Comparison of ENCODE assay signal across 1 cellular context in the genomic region with DNA sequence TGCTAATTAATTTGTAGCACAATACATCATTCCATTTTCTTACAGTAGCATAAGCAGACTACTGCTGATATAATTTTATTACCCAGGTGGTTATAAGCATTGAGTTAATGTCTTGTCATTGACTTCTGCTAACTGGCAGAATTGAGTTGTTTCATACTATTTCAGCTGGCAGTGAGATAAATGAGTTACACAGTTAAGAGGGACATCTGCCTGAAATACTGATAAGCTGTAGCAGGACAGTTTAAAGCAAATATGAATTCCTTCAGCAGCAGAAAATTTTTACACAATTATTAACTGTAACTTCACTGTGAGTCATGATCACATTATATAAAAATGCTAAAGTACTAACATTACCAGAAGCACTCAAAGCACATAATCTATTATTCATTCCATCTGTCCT.
TF ChIP-seq lines count a peak whose summit lies in the region.

No MANE protein-coding gene starts in this region.

TF ChIP-seq in SK-N-SH treated with all-trans-retinoic acid at 6 μM for 48 hours, 23 proteins besides CTCF, POLR2A, EP300 and RAD21 (continued from another document):
- TF ChIP-seq, protein P1, sequence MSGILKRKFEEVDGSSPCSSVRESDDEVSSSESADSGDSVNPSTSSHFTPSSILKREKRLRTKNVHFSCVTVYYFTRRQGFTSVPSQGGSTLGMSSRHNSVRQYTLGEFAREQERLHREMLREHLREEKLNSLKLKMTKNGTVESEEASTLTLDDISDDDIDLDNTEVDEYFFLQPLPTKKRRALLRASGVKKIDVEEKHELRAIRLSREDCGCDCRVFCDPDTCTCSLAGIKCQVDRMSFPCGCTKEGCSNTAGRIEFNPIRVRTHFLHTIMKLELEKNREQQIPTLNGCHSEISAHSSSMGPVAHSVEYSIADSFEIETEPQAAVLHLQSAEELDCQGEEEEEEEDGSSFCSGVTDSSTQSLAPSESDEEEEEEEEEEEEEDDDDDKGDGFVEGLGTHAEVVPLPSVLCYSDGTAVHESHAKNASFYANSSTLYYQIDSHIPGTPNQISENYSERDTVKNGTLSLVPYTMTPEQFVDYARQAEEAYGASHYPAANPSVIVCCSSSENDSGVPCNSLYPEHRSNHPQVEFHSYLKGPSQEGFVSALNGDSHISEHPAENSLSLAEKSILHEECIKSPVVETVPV (CRISPR knock-in tag; IDR thresholded peaks at IDR 0.05): peak; percentile 75; the same call in 1 of the 2 replicates
- TF ChIP-seq, protein P2, sequence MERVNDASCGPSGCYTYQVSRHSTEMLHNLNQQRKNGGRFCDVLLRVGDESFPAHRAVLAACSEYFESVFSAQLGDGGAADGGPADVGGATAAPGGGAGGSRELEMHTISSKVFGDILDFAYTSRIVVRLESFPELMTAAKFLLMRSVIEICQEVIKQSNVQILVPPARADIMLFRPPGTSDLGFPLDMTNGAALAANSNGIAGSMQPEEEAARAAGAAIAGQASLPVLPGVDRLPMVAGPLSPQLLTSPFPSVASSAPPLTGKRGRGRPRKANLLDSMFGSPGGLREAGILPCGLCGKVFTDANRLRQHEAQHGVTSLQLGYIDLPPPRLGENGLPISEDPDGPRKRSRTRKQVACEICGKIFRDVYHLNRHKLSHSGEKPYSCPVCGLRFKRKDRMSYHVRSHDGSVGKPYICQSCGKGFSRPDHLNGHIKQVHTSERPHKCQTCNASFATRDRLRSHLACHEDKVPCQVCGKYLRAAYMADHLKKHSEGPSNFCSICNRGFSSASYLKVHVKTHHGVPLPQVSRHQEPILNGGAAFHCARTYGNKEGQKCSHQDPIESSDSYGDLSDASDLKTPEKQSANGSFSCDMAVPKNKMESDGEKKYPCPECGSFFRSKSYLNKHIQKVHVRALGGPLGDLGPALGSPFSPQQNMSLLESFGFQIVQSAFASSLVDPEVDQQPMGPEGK (CRISPR knock-in tag; IDR thresholded peaks at IDR 0.05; ENCODE audit: borderline replicate concordance): no peak
